In the genomic region with DNA sequence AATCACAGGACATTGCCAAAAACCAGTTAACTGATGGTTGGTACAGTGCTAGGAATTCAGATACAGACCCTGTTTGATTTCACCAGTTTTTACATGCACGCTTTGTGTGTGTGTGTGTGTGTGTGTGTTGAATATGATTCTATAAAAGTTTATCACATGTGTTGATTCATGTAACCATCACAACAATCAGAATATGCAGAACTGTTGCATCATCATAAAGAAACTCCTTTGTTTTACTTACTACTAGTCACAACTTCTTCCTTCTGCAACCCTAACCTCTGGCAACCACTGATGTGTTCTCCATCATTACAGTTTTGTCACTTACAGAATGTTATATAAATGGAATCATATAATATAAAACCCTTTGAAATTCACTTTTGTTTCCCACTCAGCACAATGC, we compare ENCODE assay signal across 14 cellular contexts.
A peak's percentile ranks its signal among the peaks of the same experiment; 100 is the strongest.
DNase-seq lines count a peak whose midpoint lies in the region; ATAC-seq and TF ChIP-seq lines count a peak whose summit lies in the region.
"Had no signal": no experiment of that assay in that cellular context is flagged by ENCODE, and none has a peak within 500 bp of the region (broad histone marks: within the 10 kb centered on the region; RNA-seq: fewer than 3 reads in every experiment).

No MANE protein-coding gene starts in this region.

- no peak overlapping the region for H3K27ac ChIP-seq in brain microvascular endothelial cell

- DNase-seq in NCI-H226: peak; percentile 26
- DNase-seq in brain microvascular endothelial cell: peak; percentile 38
- DNase-seq in fibroblast of gingiva (ENCODE audit: low read depth): peak; percentile 3
- DNase-seq in iris pigment epithelial cell (ENCODE audit: low read depth): peak; percentile 42
- DNase-seq in pons (ENCODE audit: low spot score): no peak
- DNase-seq: C1 segment of cervical spinal cord; CD4-positive, alpha-beta T cell; COR-L47; DMS153; DND-41; GDM1 had no signal

- no peaks in the 10 kb centered on the region for H3K36me3 ChIP-seq in brain microvascular endothelial cell (replicated peaks)
- H3K36me3 ChIP-seq: HAP-1 had no signal

- H3K27me3 ChIP-seq in brain microvascular endothelial cell (replicated peaks): no peaks in the 10 kb centered on the region

- TF ChIP-seq CTCF in brain microvascular endothelial cell (IDR thresholded peaks at IDR 0.05; ENCODE audit: low read depth, low read length, missing control alignments): no peak

- in situ Hi-C loops in brain microvascular endothelial cell (cut with HindIII; ENCODE audit: low pct_ligation_motif_present, low sequenced_read_pairs): no loop called here

- ATAC-seq in HG03097 (IDR thresholded peaks at IDR 0.05; ENCODE audit: low FRiP score, unreplicated experiment): no peak
- no peak for ATAC-seq in HG03139 (IDR thresholded peaks at IDR 0.05; ENCODE audit: unreplicated experiment)

- no peak overlapping the region for H3K4me3 ChIP-seq in brain microvascular endothelial cell (ENCODE audit: low read depth, low read length)
- H3K4me3 ChIP-seq: HAP-1 had no signal
